Comparison of ENCODE assay signal across 12 cellular contexts in the genomic region with DNA sequence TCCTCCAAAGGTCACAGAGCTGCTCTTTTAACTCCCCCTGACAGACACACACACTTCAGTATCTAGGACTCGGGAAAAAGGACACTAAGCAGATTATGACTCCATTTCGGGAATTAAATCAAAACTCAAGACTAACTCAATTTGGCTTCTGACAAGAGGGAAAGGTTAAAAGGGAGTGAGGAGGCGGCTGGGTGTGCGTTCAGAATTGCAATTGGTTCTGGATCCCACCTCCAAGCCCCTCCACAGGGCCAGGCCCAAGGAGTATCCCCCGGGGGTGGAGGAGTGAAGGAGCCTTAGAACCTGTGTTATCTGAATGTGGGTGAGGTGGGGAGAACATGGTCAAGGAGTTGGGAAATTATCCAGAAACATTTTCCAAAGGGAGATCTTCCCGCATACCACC. TPM values are rescaled to one million over a fixed set of nuclear protein-coding genes. Genes with fewer than 3 reads are reported as not detected.
"Had no signal": no experiment of that assay in that cellular context is flagged by ENCODE, and none has a peak within 500 bp of the region (broad histone marks: within the 10 kb centered on the region; RNA-seq: fewer than 3 reads in every experiment).

No MANE protein-coding gene starts in this region.

RNA-seq across cellular contexts. Expression of gene HOXC4, which starts 35.8 kb away (rescaled TPM):
- total RNA-seq: liver, occipital lobe, osteocyte, pulmonary artery endothelial cell had no signal
- polyA plus RNA-seq: naive thymus-derived CD4-positive, alpha-beta T cell had no signal

RNA-seq across cellular contexts. Expression of gene HOXC5, which starts 56.6 kb away (rescaled TPM):
- total RNA-seq: heart left ventricle; left colon; liver; lower lobe of right lung; mucosa of descending colon; naive thymus-derived CD4-positive, alpha-beta T cell; natural killer cell treated with Interleukin-12 subunit alpha and Interleukin-12 subunit beta and Interleukin-15 and Interleukin-18, amount 100 ng/mL, for 72 hours; occipital lobe; osteocyte; pulmonary artery endothelial cell; right lobe of liver had no signal
- polyA plus RNA-seq: heart left ventricle; immature natural killer cell; liver; naive thymus-derived CD4-positive, alpha-beta T cell had no signal
